Comparison of ENCODE assay signal across 23 cellular contexts in the genomic region with DNA sequence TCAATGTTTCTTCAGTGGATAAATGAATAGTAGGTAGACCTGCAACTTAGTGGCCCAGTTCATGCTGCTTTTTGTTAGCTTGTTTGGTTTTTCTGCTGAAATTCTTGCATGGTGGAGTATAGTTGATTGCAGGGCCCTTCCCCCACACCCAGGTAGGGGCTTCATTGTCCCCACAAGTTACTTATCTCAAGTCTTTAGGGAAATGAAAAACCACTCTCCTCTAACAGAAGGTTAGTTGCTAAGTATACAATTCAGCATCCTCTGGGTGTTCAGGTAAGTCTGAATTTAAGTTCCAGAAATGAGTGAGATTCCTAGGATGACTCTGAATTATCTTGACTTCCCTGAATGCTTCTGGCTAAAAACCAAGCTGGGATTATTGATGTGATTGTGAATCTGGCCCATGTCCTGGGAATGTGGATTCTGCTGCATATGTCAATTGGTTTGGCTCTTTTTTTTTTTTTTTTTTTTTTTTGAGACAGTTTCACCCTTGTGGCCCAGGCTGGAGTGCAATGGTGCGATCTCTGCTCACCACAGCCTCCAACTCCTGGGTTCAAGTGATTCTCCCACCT.
"Had no signal": no experiment of that assay in that cellular context is flagged by ENCODE, and none has a peak within 500 bp of the region (broad histone marks: within the 10 kb centered on the region; RNA-seq: fewer than 3 reads in every experiment).

No MANE protein-coding gene starts in this region.

- H3K9me3 ChIP-seq: ascending aorta, esophagus muscularis mucosa, suprapubic skin, transverse colon, vagina had no signal

- H3K9me3 Mint-ChIP-seq: activated CD4-positive, alpha-beta T cell treated with anti-CD3 and anti-CD28 coated beads, Interleukin-2, amount 10 ng/mL, durations not matched to agents 7 days and 5 days; activated T-cell treated with anti-CD3 and anti-CD28 coated beads, Interleukin-2, amount 50 U/mL, for 4 hours; nephron progenitor cell; stimulated activated naive CD8-positive, alpha-beta T cell treated with anti-CD3 and anti-CD28 coated beads, Interleukin-15, amount 100 ng/mL, for 72 hours; T-cell had no signal

- H3K4me1 ChIP-seq: ascending aorta, suprapubic skin, transverse colon, vagina had no signal

- H3K27ac Mint-ChIP-seq: activated CD4-positive, alpha-beta T cell treated with anti-CD3 and anti-CD28 coated beads, Interleukin-2, amount 10 ng/mL, durations not matched to agents 7 days and 5 days; nephron progenitor cell; T-cell had no signal

- H3K4me1 Mint-ChIP-seq: activated CD4-positive, alpha-beta T cell treated with anti-CD3 and anti-CD28 coated beads, Interleukin-2, amount 10 ng/mL, durations not matched to agents 7 days and 5 days; nephron progenitor cell; stimulated activated naive CD8-positive, alpha-beta T cell treated with anti-CD3 and anti-CD28 coated beads, Interleukin-15, amount 100 ng/mL, for 72 hours had no signal

- H3K27ac ChIP-seq: ascending aorta, esophagus muscularis mucosa, suprapubic skin, transverse colon, vagina had no signal

- H3K4me3 Mint-ChIP-seq: activated CD4-positive, alpha-beta T cell treated with anti-CD3 and anti-CD28 coated beads, Interleukin-2, amount 10 ng/mL, durations not matched to agents 7 days and 5 days; activated T-cell treated with anti-CD3 and anti-CD28 coated beads, Interleukin-2, amount 50 U/mL, for 4 hours; nephron progenitor cell; stimulated activated naive CD8-positive, alpha-beta T cell treated with anti-CD3 and anti-CD28 coated beads, Interleukin-15, amount 100 ng/mL, for 72 hours; T-cell had no signal

- FAIRE-seq: bronchial epithelial cell, endothelial cell of umbilical vein, keratinocyte had no signal

- DNase-seq: activated CD4-positive, alpha-beta T cell treated with anti-CD3 and anti-CD28 coated beads, Interleukin-2, amount 10 ng/mL, durations not matched to agents 7 days and 5 days; activated CD4-positive, CD25-positive, alpha-beta regulatory T cell; activated CD8-positive, alpha-beta memory T cell treated with anti-CD3 and anti-CD28 coated beads, Interleukin-2, amount 50 U/mL, for 4 hours; activated naive CD4-positive, alpha-beta T cell treated with anti-CD3 and anti-CD28 coated beads, Interleukin-2, amount 50 U/mL, for 16 hours; activated T-cell treated with anti-CD3 and anti-CD28 coated beads, Interleukin-2, amount 50 U/mL, for 4 hours; effector CD4-positive, alpha-beta T cell; nephron progenitor cell; occipital lobe; posterior cingulate gyrus; retina; stimulated activated CD4-positive, alpha-beta T cell treated with anti-CD3 and anti-CD28 coated beads, Interleukin-2, amount 100 ng/mL, for 24 hours; stimulated activated naive CD8-positive, alpha-beta T cell treated with anti-CD3 and anti-CD28 coated beads, Interleukin-15, amount 100 ng/mL, for 72 hours; T-cell; T-helper 9 cell; transverse colon had no signal

- H3K27me3 Mint-ChIP-seq: activated CD4-positive, alpha-beta T cell treated with anti-CD3 and anti-CD28 coated beads, Interleukin-2, amount 10 ng/mL, durations not matched to agents 7 days and 5 days; stimulated activated naive CD8-positive, alpha-beta T cell treated with anti-CD3 and anti-CD28 coated beads, Interleukin-15, amount 100 ng/mL, for 72 hours; T-cell had no signal

- H3K4me3 ChIP-seq: ascending aorta, esophagus muscularis mucosa, lung, suprapubic skin, transverse colon, vagina had no signal

- H3K27me3 ChIP-seq: ascending aorta, esophagus muscularis mucosa, suprapubic skin, transverse colon, vagina had no signal

- H3K36me3 ChIP-seq: suprapubic skin, transverse colon had no signal
